Comparison of ENCODE assay signal across 8 cellular contexts in genomic region chr6:27177454-27178000, GRCh38.
DNase-seq lines count a peak whose midpoint lies in the region; ATAC-seq lines count a peak whose summit lies in the region.

No MANE protein-coding gene starts in this region.

- no peaks in the 10 kb centered on the region for H3K9me3 Mint-ChIP-seq in stimulated activated effector memory CD8-positive, alpha-beta T cell treated with anti-CD3 and anti-CD28 coated beads, Interleukin-12 subunit alpha, Interleukin-12 subunit beta, amount 100 ng/mL, for 72 hours

- no peaks in the 10 kb centered on the region for H3K27me3 ChIP-seq in NT2/D1 (ENCODE audit: insufficient read depth, insufficient read length)
- H3K27me3 ChIP-seq in esophagus (ENCODE audit: control insufficient read depth in 1 of 2, insufficient read depth in 2 of 2, low read length in 2 of 2), result no peaks in the 10 kb centered on the region
- H3K27me3 ChIP-seq in muscle layer of colon (ENCODE audit: control insufficient read depth in 1 of 2, insufficient read depth in 2 of 2, low read length in 2 of 2), result no peaks in the 10 kb centered on the region

- H3K4me1 ChIP-seq in NT2/D1 (ENCODE audit: insufficient read depth, insufficient read length), result peaks cover 2% of the 10 kb centered on the region
- H3K4me1 ChIP-seq in esophagus (ENCODE audit: control insufficient read depth in 2 of 2, insufficient read depth in 2 of 2, low read length in 1 of 2), result no peaks in the 10 kb centered on the region
- no peaks in the 10 kb centered on the region for H3K4me1 ChIP-seq in muscle layer of colon (ENCODE audit: insufficient read depth, low read length)

- DNase-seq in CMK (ENCODE audit: low read depth) (peak; percentile 79), NT2/D1 (ENCODE audit: low read depth, low spot score) (peak; percentile 44)
- DNase-seq in activated T-cell treated with anti-CD3 and anti-CD28 coated beads, Interleukin-2, amount 50 U/mL, for 1 hour, result peak; percentile 75
- peak; percentile 59 to 85 for DNase-seq in stimulated activated effector memory CD8-positive, alpha-beta T cell treated with anti-CD3 and anti-CD28 coated beads, Interleukin-12 subunit alpha, Interleukin-12 subunit beta, amount 100 ng/mL, for 72 hours (ENCODE audit: low spot score in 2 of 2)

- H3K27ac ChIP-seq in esophagus (ENCODE audit: low read depth in 2 of 2, low read length in 1 of 2), result peak overlapping the region; percentile 79 to 94
- H3K27ac ChIP-seq in muscle layer of colon (ENCODE audit: low read depth, low read length), result peak overlapping the region; percentile 70

- H3K4me3 ChIP-seq in NT2/D1 (ENCODE audit: insufficient read length, low read depth) (peak overlapping the region; percentile 92), esophagus (ENCODE audit: low read depth in 1 of 2, low read length in 2 of 2) (peak overlapping the region; percentile 84 to 98), muscle layer of colon (ENCODE audit: low read depth in 1 of 2, low read length in 2 of 2) (peak overlapping the region; percentile 66 to 100)

- H3K4me1 Mint-ChIP-seq in stimulated activated effector memory CD8-positive, alpha-beta T cell treated with anti-CD3 and anti-CD28 coated beads, Interleukin-12 subunit alpha, Interleukin-12 subunit beta, amount 100 ng/mL, for 72 hours, result peaks cover 14% of the 10 kb centered on the region

- whole genome bisulfite sequencing in esophagus, 2 donors, result 0 to 1% methylated on average over 30 of the region's 30 CpGs

- no peaks in the 10 kb centered on the region for H3K36me3 ChIP-seq in NT2/D1 (ENCODE audit: insufficient read depth, insufficient read length, low read length)
- H3K36me3 ChIP-seq in esophagus (ENCODE audit: control insufficient read depth in 2 of 2, insufficient read depth in 2 of 2, low read length in 1 of 2), result no peaks in the 10 kb centered on the region
- no peaks in the 10 kb centered on the region for H3K36me3 ChIP-seq in muscle layer of colon (ENCODE audit: insufficient read depth, low read length)

- H3K27ac Mint-ChIP-seq in stimulated activated effector memory CD8-positive, alpha-beta T cell treated with anti-CD3 and anti-CD28 coated beads, Interleukin-12 subunit alpha, Interleukin-12 subunit beta, amount 100 ng/mL, for 72 hours, result peak overlapping the region; percentile 100

- peaks cover 22% of the 10 kb centered on the region for H3K36me3 Mint-ChIP-seq in stimulated activated effector memory CD8-positive, alpha-beta T cell treated with anti-CD3 and anti-CD28 coated beads, Interleukin-12 subunit alpha, Interleukin-12 subunit beta, amount 100 ng/mL, for 72 hours

- peak overlapping the region; percentile 83 for H3K4me3 Mint-ChIP-seq in stimulated activated effector memory CD8-positive, alpha-beta T cell treated with anti-CD3 and anti-CD28 coated beads, Interleukin-12 subunit alpha, Interleukin-12 subunit beta, amount 100 ng/mL, for 72 hours

- ATAC-seq in GM19397 (IDR thresholded peaks at IDR 0.05; ENCODE audit: unreplicated experiment), result peak; percentile 72
- ATAC-seq in HG03571 (IDR thresholded peaks at IDR 0.05; ENCODE audit: unreplicated experiment), result peak; percentile 77
- ATAC-seq in stimulated activated effector memory CD8-positive, alpha-beta T cell treated with anti-CD3 and anti-CD28 coated beads, Interleukin-12 subunit alpha, Interleukin-12 subunit beta, amount 100 ng/mL, for 72 hours, result peak; percentile 91

- H3K9me3 ChIP-seq in NT2/D1 (ENCODE audit: insufficient read depth, low read length) (no peaks in the 10 kb centered on the region), esophagus (ENCODE audit: control insufficient read depth in 2 of 2, insufficient read depth in 1 of 2, low read depth in 1 of 2, low read length in 1 of 2) (peaks cover 0 to 2% of the 10 kb centered on the region in 2 donors), muscle layer of colon (ENCODE audit: low read length) (no peaks in the 10 kb centered on the region)

- peak overlapping the region; percentile 91 for H3K9ac ChIP-seq in NT2/D1 (ENCODE audit: insufficient read length, low read depth)
- H3K9ac ChIP-seq in muscle layer of colon (ENCODE audit: low read length), result peak overlapping the region; percentile 92

Comparison
In these comparisons a context has a peak if more than half of its experiments do, and no peak if none do; other contexts are left out.
1. Peak in every context shown above with its lines: DNase-seq, ATAC-seq, H3K4me3 ChIP-seq and H3K27ac ChIP-seq.